In the genomic region with DNA sequence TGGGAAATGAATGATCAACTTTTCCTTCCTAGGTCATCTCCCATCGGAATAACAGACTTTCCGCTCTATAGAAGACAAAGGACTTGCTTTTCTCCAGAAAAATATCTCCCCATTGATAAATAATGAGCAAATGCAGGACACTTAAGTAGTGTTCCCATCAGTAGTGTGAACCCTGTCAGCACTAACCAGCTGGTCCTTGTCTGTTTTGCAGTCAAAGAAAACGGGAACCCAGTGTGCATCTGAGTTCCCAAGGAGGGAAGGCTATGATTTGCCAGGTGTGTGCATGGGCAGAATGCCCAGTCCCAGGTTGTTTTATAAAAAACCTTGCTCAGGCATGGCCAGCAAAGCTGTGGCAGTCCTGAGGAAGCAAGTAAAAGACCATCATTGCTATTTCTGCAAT, we compare ENCODE assay signal across 15 cellular contexts.
"Had no signal": no experiment of that assay in that cellular context is flagged by ENCODE, and none has a peak within 500 bp of the region (broad histone marks: within the 10 kb centered on the region; RNA-seq: fewer than 3 reads in every experiment).

No MANE protein-coding gene starts in this region.

- H3K27ac ChIP-seq: coronary artery, gastrocnemius medialis, neural progenitor cell, ovary, testis, WERI-Rb-1 had no signal

- H3K27ac Mint-ChIP-seq: activated CD4-positive, alpha-beta memory T cell treated with anti-CD3 and anti-CD28 coated beads, Interleukin-2, amount 10 ng/mL, durations not matched to agents 7 days and 5 days; activated T-cell treated with anti-CD3 and anti-CD28 coated beads, Interleukin-2, amount 50 U/mL, for 24 hours; naive B cell; neural progenitor cell; stimulated activated naive CD8-positive, alpha-beta T cell treated with anti-CD3 and anti-CD28 coated beads, Interleukin-15, Interleukin-2, amounts not matched to agents 100 ng/mL and 50 ng/mL, for 24 hours had no signal

- DNase-seq: activated CD4-positive, alpha-beta memory T cell treated with anti-CD3 and anti-CD28 coated beads, Interleukin-2, amount 10 ng/mL, durations not matched to agents 7 days and 5 days; activated naive CD4-positive, alpha-beta T cell treated with anti-CD3 and anti-CD28 coated beads, Interleukin-2, amount 50 U/mL, for 16 hours; activated T-cell treated with anti-CD3 and anti-CD28 coated beads, Interleukin-2, amount 50 U/mL, for 24 hours; central memory CD4-positive, alpha-beta T cell; effector memory CD4-positive, alpha-beta T cell; gastrocnemius medialis; heart left ventricle; naive B cell; ovary; testis; WERI-Rb-1 had no signal

- H3K36me3 ChIP-seq: gastrocnemius medialis, heart left ventricle, neural progenitor cell, ovary, WERI-Rb-1 had no signal

- H3K36me3 Mint-ChIP-seq: naive B cell, neural progenitor cell had no signal

- H3K27me3 ChIP-seq: gastrocnemius medialis, heart left ventricle, neural progenitor cell, ovary, testis had no signal

- H3K9me3 ChIP-seq: gastrocnemius medialis, heart left ventricle, ovary, testis had no signal

- H3K4me3 ChIP-seq: coronary artery, gastrocnemius medialis, heart left ventricle, neural progenitor cell, ovary, testis had no signal

- ATAC-seq: gastrocnemius medialis, heart left ventricle, sciatic nerve had no signal

- H3K4me1 ChIP-seq: neural progenitor cell, testis had no signal

- H3K4me3 Mint-ChIP-seq: activated CD4-positive, alpha-beta memory T cell treated with anti-CD3 and anti-CD28 coated beads, Interleukin-2, amount 10 ng/mL, durations not matched to agents 7 days and 5 days; activated T-cell treated with anti-CD3 and anti-CD28 coated beads, Interleukin-2, amount 50 U/mL, for 24 hours; naive B cell; neural progenitor cell; stimulated activated naive CD8-positive, alpha-beta T cell treated with anti-CD3 and anti-CD28 coated beads, Interleukin-15, Interleukin-2, amounts not matched to agents 100 ng/mL and 50 ng/mL, for 24 hours had no signal

- H3K4me1 Mint-ChIP-seq: activated CD4-positive, alpha-beta memory T cell treated with anti-CD3 and anti-CD28 coated beads, Interleukin-2, amount 10 ng/mL, durations not matched to agents 7 days and 5 days; naive B cell; neural progenitor cell had no signal

- H3K9me3 Mint-ChIP-seq: activated T-cell treated with anti-CD3 and anti-CD28 coated beads, Interleukin-2, amount 50 U/mL, for 24 hours; neural progenitor cell; stimulated activated naive CD8-positive, alpha-beta T cell treated with anti-CD3 and anti-CD28 coated beads, Interleukin-15, Interleukin-2, amounts not matched to agents 100 ng/mL and 50 ng/mL, for 24 hours had no signal
